ENCODE assay signal across 8 cellular contexts in genomic region chr1:209652121-209652742, GRCh38. TPM values are rescaled to one million over a fixed set of nuclear protein-coding genes. Genes with fewer than 3 reads are reported as not detected.
DNase-seq lines count a peak whose midpoint lies in the region; ATAC-seq and TF ChIP-seq lines count a peak whose summit lies in the region.

Gene LAMB3 (minus strand): TSS chr1:209652425. CDS start chr1:209650944, 1,481 bp downstream.

- no peaks in the 10 kb centered on the region for H3K9me3 Mint-ChIP-seq in activated T-cell treated with anti-CD3 and anti-CD28 coated beads, Interleukin-2, amount 50 U/mL, for 72 hours
- H3K9me3 Mint-ChIP-seq in activated T-cell treated with anti-CD3 and anti-CD28 coated beads, Interleukin-2, amount 50 U/mL, for 4 hours = no peaks in the 10 kb centered on the region
- H3K9me3 Mint-ChIP-seq in type B pancreatic cell = peaks cover 4% of the 10 kb centered on the region

- no peaks in the 10 kb centered on the region for H3K9me3 ChIP-seq in adrenal gland (replicated peaks in 1 of 3)

- H3K27ac Mint-ChIP-seq in activated T-cell treated with anti-CD3 and anti-CD28 coated beads, Interleukin-2, amount 50 U/mL, for 72 hours = peak within 1 kb of the TSS; percentile 20
- H3K27ac Mint-ChIP-seq in type B pancreatic cell = peak within 1 kb of the TSS; percentile 95

- intact Hi-C loops in adrenal gland (cut with DNase I) = no loop called here
- intact Hi-C loops in lower leg skin (cut with DNase I; ENCODE audit: low total_unique reads) = no loop called here

- H3K27me3 Mint-ChIP-seq in activated T-cell treated with anti-CD3 and anti-CD28 coated beads, Interleukin-2, amount 50 U/mL, for 72 hours (ENCODE audit: low read depth) = peaks cover 7% of the 10 kb centered on the region
- no peaks in the 10 kb centered on the region for H3K27me3 Mint-ChIP-seq in activated T-cell treated with anti-CD3 and anti-CD28 coated beads, Interleukin-2, amount 50 U/mL, for 4 hours (ENCODE audit: low read depth)
- peaks cover 22% of the 10 kb centered on the region for H3K27me3 Mint-ChIP-seq in type B pancreatic cell

- H3K4me1 ChIP-seq in adrenal gland (replicated peaks in 1 of 2) = peaks cover 43 to 44% of the 10 kb centered on the region in 2 donors

- peak within 1 kb of the TSS; percentile 35 to 49 for H3K4me3 Mint-ChIP-seq in activated T-cell treated with anti-CD3 and anti-CD28 coated beads, Interleukin-2, amount 50 U/mL, for 72 hours
- H3K4me3 Mint-ChIP-seq in activated T-cell treated with anti-CD3 and anti-CD28 coated beads, Interleukin-2, amount 50 U/mL, for 4 hours = no peak within 1 kb of the TSS
- H3K4me3 Mint-ChIP-seq in type B pancreatic cell = peak within 1 kb of the TSS; percentile 86

- H3K36me3 Mint-ChIP-seq in activated T-cell treated with anti-CD3 and anti-CD28 coated beads, Interleukin-2, amount 50 U/mL, for 72 hours (ENCODE audit: insufficient read depth in 2 of 2) = no peaks in the 10 kb centered on the region
- H3K36me3 Mint-ChIP-seq in activated T-cell treated with anti-CD3 and anti-CD28 coated beads, Interleukin-2, amount 50 U/mL, for 4 hours (ENCODE audit: insufficient read depth) = no peaks in the 10 kb centered on the region
- no peaks in the 10 kb centered on the region for H3K36me3 Mint-ChIP-seq in type B pancreatic cell

- TF ChIP-seq CTCF in adrenal gland (IDR thresholded peaks at IDR 0.05) (no peak), lower leg skin (IDR thresholded peaks at IDR 0.05) (no peak), type B pancreatic cell (conservative IDR thresholded peaks at IDR 0.05) (no peak)

- no peak for DNase-seq in activated T-cell treated with anti-CD3 and anti-CD28 coated beads, Interleukin-2, amount 50 U/mL, for 72 hours
- DNase-seq in activated T-cell treated with anti-CD3 and anti-CD28 coated beads, Interleukin-2, amount 50 U/mL, for 4 hours = no peak
- DNase-seq in adrenal gland (no peak), lower leg skin (ENCODE audit: low spot score in 2 of 2) (peak; percentile 68 to 90), type B pancreatic cell (ENCODE audit: extremely low spot score, unreplicated experiment) (no peak), HUDEP-2 (lab: John Stamatoyannopoulos, UW; ENCODE audit: unreplicated experiment in 76 of 76) (no peak)

- 80 to 91% (median 84%) methylated on average over 12 to 14 of the region's 14 CpGs for WGBS in adrenal gland, 4 donors
- 50 to 62% methylated on average over 13 of the region's 14 CpGs for WGBS in lower leg skin, 2 donors

- ATAC-seq in activated T-cell treated with anti-CD3 and anti-CD28 coated beads, Interleukin-2, amount 50 U/mL, for 72 hours (replicated peaks in 1 of 2) = no peak
- ATAC-seq in activated T-cell treated with anti-CD3 and anti-CD28 coated beads, Interleukin-2, amount 50 U/mL, for 4 hours = no peak
- ATAC-seq in HG02852 (IDR thresholded peaks at IDR 0.05; ENCODE audit: unreplicated experiment) (no peak), GM21717 (IDR thresholded peaks at IDR 0.05; ENCODE audit: unreplicated experiment) (no peak)

- H3K27ac ChIP-seq in adrenal gland = peak within 1 kb of the TSS in 4 of 5 donors; percentile 62 to 90 (median 85)

- no peaks in the 10 kb centered on the region for H3K27me3 ChIP-seq in adrenal gland

- no peak for TF ChIP-seq POLR2A in adrenal gland (IDR thresholded peaks at IDR 0.05)
- no peak for TF ChIP-seq POLR2A in lower leg skin (IDR thresholded peaks at IDR 0.05)

- peaks cover 69% of the 10 kb centered on the region for H3K4me1 Mint-ChIP-seq in activated T-cell treated with anti-CD3 and anti-CD28 coated beads, Interleukin-2, amount 50 U/mL, for 72 hours (ENCODE audit: low read depth)
- H3K4me1 Mint-ChIP-seq in activated T-cell treated with anti-CD3 and anti-CD28 coated beads, Interleukin-2, amount 50 U/mL, for 4 hours (ENCODE audit: low read depth) = peaks cover 24% of the 10 kb centered on the region
- peaks cover 37% of the 10 kb centered on the region for H3K4me1 Mint-ChIP-seq in type B pancreatic cell (ENCODE audit: unreplicated experiment)

- H3K4me3 ChIP-seq in adrenal gland (no peak within 1 kb of the TSS), lower leg skin (ENCODE audit: low read depth, poor library complexity, severe bottlenecking) (no peak within 1 kb of the TSS)

- H3K36me3 ChIP-seq in adrenal gland (replicated peaks in 1 of 2) = no peaks in the 10 kb centered on the region

RNA-seq across cellular contexts. Expression of gene LAMB3, which starts in this region (rescaled TPM):
- total RNA-seq in activated T-cell treated with anti-CD3 and anti-CD28 coated beads, Interleukin-2, amount 50 U/mL, for 72 hours = 10 to 100 TPM in 1 of 2 donors, 1 to 10 TPM in 1; 5.9 to 26.0 TPM
- total RNA-seq in activated T-cell treated with anti-CD3 and anti-CD28 coated beads, Interleukin-2, amount 50 U/mL, for 4 hours = 1 to 10 TPM in 1 of 3 donors, under 1 TPM in 2; 0.38 to 1.5 (median 0.55) TPM
- total RNA-seq in adrenal gland (100 to 1,000 TPM in 1 of 8 donors, 10 to 100 TPM in 7; 28.7 to 117 (median 45.1) TPM), lower leg skin (100 to 1,000 TPM in 3 of 4 donors, 10 to 100 TPM in 1; 70.0 to 181 (median 123) TPM), type B pancreatic cell (ENCODE audit: low replicate concordance) (17.0 and 47.3 TPM in 2 replicates)
- polyA plus RNA-seq in adrenal gland = 10 to 100 TPM in 1 of 3 donors, 1 to 10 TPM in 2; 8.2 to 16.1 (median 8.6) TPM

Comparison
In these comparisons a context has a peak if more than half of its experiments do, and no peak if none do; other contexts are left out.
1. DNase-seq: peak in lower leg skin (2 of 2); none in activated T-cell treated with anti-CD3 and anti-CD28 coated beads, Interleukin-2, amount 50 U/mL, for 72 hours (0 of 2), activated T-cell treated with anti-CD3 and anti-CD28 coated beads, Interleukin-2, amount 50 U/mL, for 4 hours (single experiment), adrenal gland (0 of 7), type B pancreatic cell (single experiment) and HUDEP-2 (0 of 76).